ENCODE assay signal across 16 cellular contexts in the genomic region with DNA sequence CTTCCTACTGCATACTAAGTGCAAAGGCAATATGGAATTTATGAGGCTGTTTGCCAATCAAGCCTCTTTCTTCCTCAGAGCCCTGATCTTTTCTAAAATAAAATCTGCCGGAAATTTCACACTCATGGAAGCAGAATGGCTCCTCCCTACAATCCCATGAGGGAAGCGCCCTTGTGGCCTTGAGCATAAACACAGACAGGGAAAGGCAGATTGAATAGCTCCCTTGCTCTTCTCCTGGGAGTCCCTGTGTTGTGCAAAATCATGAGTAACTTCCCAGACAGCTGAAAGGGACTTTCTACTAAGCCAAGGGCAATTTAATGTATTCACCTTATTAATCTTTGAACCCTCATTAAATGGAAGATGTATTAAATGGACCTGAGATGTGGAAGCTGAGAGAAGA.
DNase-seq lines count a peak whose midpoint lies in the region; ATAC-seq lines count a peak whose summit lies in the region.
"Had no signal": no experiment of that assay in that cellular context is flagged by ENCODE, and none has a peak within 500 bp of the region (broad histone marks: within the 10 kb centered on the region; RNA-seq: fewer than 3 reads in every experiment).

No MANE protein-coding gene starts in this region.

- DNase-seq in AG20443 (ENCODE audit: low spot score) = peak; percentile 26
- DNase-seq in NCI-H69 (lab: John Stamatoyannopoulos, UW) = peak; percentile 58
- peak; percentile 86 for DNase-seq in fibroblast of peridontal ligament (ENCODE audit: extremely low read depth)
- peak; percentile 21 to 85 for DNase-seq in lung microvascular endothelial cell (ENCODE audit: low read depth in 2 of 2)
- DNase-seq in NCI-H1092 treated with DMSO at 0.1 percent for 48 hours (lab: John Stamatoyannopoulos, UW) = no peak
- no peak for DNase-seq in Kasumi-1 (lab: John Stamatoyannopoulos, UW)
- no peak for DNase-seq in activated naive CD8-positive, alpha-beta T cell treated with anti-CD3 and anti-CD28 coated beads, Interleukin-2, amount 50 U/mL, for 24 hours
- no peak for DNase-seq in stimulated activated naive CD8-positive, alpha-beta T cell treated with anti-CD3 and anti-CD28 coated beads, Interleukin-15, amount 100 ng/mL, for 72 hours
- DNase-seq: activated B cell treated with CpG ODN at 0.5 μM for 24 hours; activated CD8-positive, alpha-beta memory T cell treated with anti-CD3 and anti-CD28 coated beads, Interleukin-2, amount 50 U/mL, for 4 hours; activated naive CD4-positive, alpha-beta T cell treated with anti-CD3 and anti-CD28 coated beads, Interleukin-2, amount 10 ng/mL, durations not matched to agents 7 days and 5 days; Calu3; NCI-H1694 treated with DMSO at 0.1 percent for 48 hours; NCI-H526; nucleus accumbens had no signal

- no peaks in the 10 kb centered on the region for H3K9me3 Mint-ChIP-seq in activated naive CD8-positive, alpha-beta T cell treated with anti-CD3 and anti-CD28 coated beads, Interleukin-2, amount 50 U/mL, for 24 hours
- no peaks in the 10 kb centered on the region for H3K9me3 Mint-ChIP-seq in stimulated activated naive CD8-positive, alpha-beta T cell treated with anti-CD3 and anti-CD28 coated beads, Interleukin-15, amount 100 ng/mL, for 72 hours
- H3K9me3 Mint-ChIP-seq: activated B cell treated with CpG ODN at 0.5 μM for 24 hours; activated naive CD4-positive, alpha-beta T cell treated with anti-CD3 and anti-CD28 coated beads, Interleukin-2, amount 10 ng/mL, durations not matched to agents 7 days and 5 days; central memory CD8-positive, alpha-beta T cell had no signal

- ATAC-seq in activated naive CD8-positive, alpha-beta T cell treated with anti-CD3 and anti-CD28 coated beads, Interleukin-2, amount 50 U/mL, for 24 hours = no peak
- no peak for ATAC-seq in stimulated activated naive CD8-positive, alpha-beta T cell treated with anti-CD3 and anti-CD28 coated beads, Interleukin-15, amount 100 ng/mL, for 72 hours

- H3K4me1 Mint-ChIP-seq in activated naive CD8-positive, alpha-beta T cell treated with anti-CD3 and anti-CD28 coated beads, Interleukin-2, amount 50 U/mL, for 24 hours = no peaks in the 10 kb centered on the region
- no peaks in the 10 kb centered on the region for H3K4me1 Mint-ChIP-seq in stimulated activated naive CD8-positive, alpha-beta T cell treated with anti-CD3 and anti-CD28 coated beads, Interleukin-15, amount 100 ng/mL, for 72 hours
- H3K4me1 Mint-ChIP-seq: activated B cell treated with CpG ODN at 0.5 μM for 24 hours; activated naive CD4-positive, alpha-beta T cell treated with anti-CD3 and anti-CD28 coated beads, Interleukin-2, amount 10 ng/mL, durations not matched to agents 7 days and 5 days; central memory CD8-positive, alpha-beta T cell had no signal

- no peak overlapping the region for H3K4me3 Mint-ChIP-seq in activated naive CD8-positive, alpha-beta T cell treated with anti-CD3 and anti-CD28 coated beads, Interleukin-2, amount 50 U/mL, for 24 hours
- no peak overlapping the region for H3K4me3 Mint-ChIP-seq in stimulated activated naive CD8-positive, alpha-beta T cell treated with anti-CD3 and anti-CD28 coated beads, Interleukin-15, amount 100 ng/mL, for 72 hours
- H3K4me3 Mint-ChIP-seq: activated B cell treated with CpG ODN at 0.5 μM for 24 hours; activated naive CD4-positive, alpha-beta T cell treated with anti-CD3 and anti-CD28 coated beads, Interleukin-2, amount 10 ng/mL, durations not matched to agents 7 days and 5 days; central memory CD8-positive, alpha-beta T cell had no signal

- no peak overlapping the region for H3K27ac Mint-ChIP-seq in activated naive CD8-positive, alpha-beta T cell treated with anti-CD3 and anti-CD28 coated beads, Interleukin-2, amount 50 U/mL, for 24 hours
- no peak overlapping the region for H3K27ac Mint-ChIP-seq in stimulated activated naive CD8-positive, alpha-beta T cell treated with anti-CD3 and anti-CD28 coated beads, Interleukin-15, amount 100 ng/mL, for 72 hours
- H3K27ac Mint-ChIP-seq: activated B cell treated with CpG ODN at 0.5 μM for 24 hours; activated naive CD4-positive, alpha-beta T cell treated with anti-CD3 and anti-CD28 coated beads, Interleukin-2, amount 10 ng/mL, durations not matched to agents 7 days and 5 days had no signal

- peaks cover 2% of the 10 kb centered on the region for H3K27me3 Mint-ChIP-seq in activated naive CD8-positive, alpha-beta T cell treated with anti-CD3 and anti-CD28 coated beads, Interleukin-2, amount 50 U/mL, for 24 hours
- no peaks in the 10 kb centered on the region for H3K27me3 Mint-ChIP-seq in stimulated activated naive CD8-positive, alpha-beta T cell treated with anti-CD3 and anti-CD28 coated beads, Interleukin-15, amount 100 ng/mL, for 72 hours
- H3K27me3 Mint-ChIP-seq: activated naive CD4-positive, alpha-beta T cell treated with anti-CD3 and anti-CD28 coated beads, Interleukin-2, amount 10 ng/mL, durations not matched to agents 7 days and 5 days had no signal

- H3K36me3 Mint-ChIP-seq in activated naive CD8-positive, alpha-beta T cell treated with anti-CD3 and anti-CD28 coated beads, Interleukin-2, amount 50 U/mL, for 24 hours (ENCODE audit: low read depth) = no peaks in the 10 kb centered on the region
- H3K36me3 Mint-ChIP-seq: activated naive CD4-positive, alpha-beta T cell treated with anti-CD3 and anti-CD28 coated beads, Interleukin-2, amount 10 ng/mL, durations not matched to agents 7 days and 5 days had no signal

Comparison
In these comparisons a context has a peak if more than half of its experiments do, and no peak if none do; other contexts are left out.
1. DNase-seq: peak in AG20443 (single experiment), NCI-H69 (single experiment), fibroblast of peridontal ligament (single experiment) and lung microvascular endothelial cell (2 of 2); none in NCI-H1092 treated with DMSO at 0.1 percent for 48 hours (single experiment), Kasumi-1 (0 of 2), activated naive CD8-positive, alpha-beta T cell treated with anti-CD3 and anti-CD28 coated beads, Interleukin-2, amount 50 U/mL, for 24 hours (single experiment) and stimulated activated naive CD8-positive, alpha-beta T cell treated with anti-CD3 and anti-CD28 coated beads, Interleukin-15, amount 100 ng/mL, for 72 hours (0 of 2).